In the genomic region with DNA sequence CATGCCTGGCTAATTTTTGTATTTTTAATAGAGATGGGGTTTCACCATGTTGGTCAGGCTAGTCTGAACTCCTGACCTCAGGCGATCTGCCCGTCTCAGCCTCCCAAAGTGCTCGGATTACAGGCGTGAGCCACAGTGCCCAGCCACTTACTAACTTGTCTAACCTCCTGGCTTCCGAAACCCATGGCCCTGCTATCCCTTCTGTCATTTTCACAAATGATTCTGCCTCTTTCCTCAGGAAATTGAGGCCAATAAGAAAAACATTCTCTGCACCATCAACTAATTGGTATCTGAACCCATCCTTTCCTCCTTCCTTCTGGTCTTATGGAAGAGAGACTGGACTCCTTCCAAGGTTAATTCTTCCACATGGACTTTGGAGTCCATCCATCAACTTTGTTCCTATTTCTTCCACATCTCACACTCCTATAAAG, we compare ENCODE assay signal across 10 cellular contexts. TPM values are rescaled to one million over a fixed set of nuclear protein-coding genes. Genes with fewer than 3 reads are reported as not detected.
DNase-seq lines count a peak whose midpoint lies in the region; ATAC-seq and TF ChIP-seq lines count a peak whose summit lies in the region.
"Had no signal": no experiment of that assay in that cellular context is flagged by ENCODE, and none has a peak within 500 bp of the region (broad histone marks: within the 10 kb centered on the region; RNA-seq: fewer than 3 reads in every experiment).

No MANE protein-coding gene starts in this region.

- TF ChIP-seq CTCF in adrenal gland (IDR thresholded peaks at IDR 0.05) = no peak
- TF ChIP-seq CTCF in left ventricle myocardium inferior (IDR thresholded peaks at IDR 0.05; ENCODE audit: borderline replicate concordance) = no peak

- H3K9me3 ChIP-seq in adrenal gland (replicated peaks in 1 of 3) = no peaks in the 10 kb centered on the region
- peaks cover 10% of the 10 kb centered on the region for H3K9me3 ChIP-seq in left ventricle myocardium inferior (replicated peaks)
- H3K9me3 ChIP-seq in skeletal muscle tissue (ENCODE audit: control insufficient read depth in 3 of 3, low read length in 3 of 3) = no peaks in the 10 kb centered on the region

- TF ChIP-seq POLR2A in adrenal gland (IDR thresholded peaks at IDR 0.05) = no peak

- 20 to 44% (median 31%) methylated on average over 5 of the region's 5 CpGs for WGBS in adrenal gland, 4 donors

- ATAC-seq in HG02798 (IDR thresholded peaks at IDR 0.05; ENCODE audit: poor library complexity, unreplicated experiment) (no peak), HG02973 (IDR thresholded peaks at IDR 0.05; ENCODE audit: unreplicated experiment) (no peak)

- H3K9ac ChIP-seq in skeletal muscle tissue (ENCODE audit: low read depth in 1 of 3, low read length in 3 of 3) = no peak overlapping the region

- peaks cover 15 to 22% of the 10 kb centered on the region in 2 donors for H3K4me1 ChIP-seq in adrenal gland (replicated peaks in 1 of 2)
- H3K4me1 ChIP-seq in left ventricle myocardium inferior = peaks cover 21% of the 10 kb centered on the region
- peaks cover 15 to 19% (median 18%) of the 10 kb centered on the region in 3 donors for H3K4me1 ChIP-seq in skeletal muscle tissue (ENCODE audit: control insufficient read depth in 3 of 3, insufficient read depth in 3 of 3, low read length in 3 of 3)

- peak; percentile 30 for DNase-seq in ELF-1 (ENCODE audit: low read depth, low spot score)
- peak in 5 of 7 donors; percentile 4 to 61 (median 40) for DNase-seq in adrenal gland
- DNase-seq in left ventricle myocardium inferior = no peak
- no peak for DNase-seq in GM03348 (ENCODE audit: low spot score)
- no peak for DNase-seq in NCI-H748 (lab: John Stamatoyannopoulos, UW; ENCODE audit: unreplicated experiment)
- DNase-seq: DMS79 treated with DMSO at 0.1 percent for 48 hours, NCI-H1105 had no signal

- H3K4me3 ChIP-seq in adrenal gland (peak overlapping the region in 1 of 4 donors; percentile 11), left ventricle myocardium inferior (no peak overlapping the region), skeletal muscle tissue (ENCODE audit: low read length in 3 of 3) (peak overlapping the region in 2 of 3 donors; percentile 36 to 38)

- intact Hi-C loops in adrenal gland (cut with DNase I) (loop anchor here in 1 of 2 donors (10.0 kb wide), 1 partner anchor 67 kb away; no protein-coding TSS in a partner anchor), left ventricle myocardium inferior (cut with micrococcal nuclease) (no loop called here)

- H3K36me3 ChIP-seq in adrenal gland (replicated peaks in 1 of 2) = no peaks in the 10 kb centered on the region
- H3K36me3 ChIP-seq in left ventricle myocardium inferior = no peaks in the 10 kb centered on the region
- no peaks in the 10 kb centered on the region for H3K36me3 ChIP-seq in skeletal muscle tissue (ENCODE audit: control insufficient read depth in 3 of 3, insufficient read depth in 3 of 3, low read length in 3 of 3)

- no peaks in the 10 kb centered on the region for H3K27me3 ChIP-seq in adrenal gland
- H3K27me3 ChIP-seq in left ventricle myocardium inferior (ENCODE audit: low read depth) = no peaks in the 10 kb centered on the region
- H3K27me3 ChIP-seq in skeletal muscle tissue (ENCODE audit: control insufficient read depth in 3 of 3, insufficient read depth in 3 of 3, low read length in 3 of 3) = no peaks in the 10 kb centered on the region

- H3K27ac ChIP-seq in adrenal gland (peak overlapping the region; percentile 39 to 87 (median 67)), left ventricle myocardium inferior (replicated peaks) (peak overlapping the region; percentile 82), skeletal muscle tissue (ENCODE audit: low read depth, low read length) (peak overlapping the region; percentile 49)

RNA-seq across cellular contexts. Expression of a gene that starts 27.9 kb away (rescaled TPM):
- total RNA-seq in adrenal gland = 10 to 100 TPM; 32.0 to 83.3 (median 54.0) TPM
- polyA plus RNA-seq in adrenal gland = 10 to 100 TPM; 38.7 to 69.3 (median 42.3) TPM
- total RNA-seq in left ventricle myocardium inferior = 34.3 TPM
- 24.5 TPM for total RNA-seq in skeletal muscle tissue

Comparison
In these comparisons a context has a peak if more than half of its experiments do, and no peak if none do; other contexts are left out.
1. DNase-seq: peak in ELF-1 (single experiment) and adrenal gland (5 of 7); none in left ventricle myocardium inferior (single experiment), GM03348 (single experiment) and NCI-H748 (single experiment).
2. Peak in every context shown above with its lines, with median percentiles within 50 percentile points of each other: H3K27ac ChIP-seq.